Comparison of ENCODE assay signal across 1 cellular context in the genomic region with DNA sequence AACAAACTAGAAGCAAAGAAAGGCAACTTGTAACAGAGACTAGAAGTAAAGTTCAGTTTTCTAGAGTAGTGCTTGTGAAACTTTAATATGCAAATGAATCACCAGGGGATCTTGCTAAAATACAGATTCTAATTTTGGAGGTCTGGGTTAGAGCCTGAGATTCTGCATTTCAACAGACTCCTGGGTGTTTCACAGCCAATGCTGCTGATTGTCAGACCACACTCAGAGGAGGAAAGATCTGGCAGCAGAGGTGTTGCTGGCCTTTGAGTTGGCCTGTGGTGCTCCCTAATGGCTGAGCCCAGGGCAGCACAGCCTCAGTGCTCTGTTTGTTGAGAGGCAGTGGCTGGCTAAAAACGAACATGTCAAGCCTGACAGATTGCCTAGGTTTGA.
TF ChIP-seq lines count a peak whose summit lies in the region.

No MANE protein-coding gene starts in this region.

TF ChIP-seq in liver, 16 proteins besides CTCF, POLR2A, EP300 and RAD21 (continued from another document):
- TF ChIP-seq, protein P1, sequence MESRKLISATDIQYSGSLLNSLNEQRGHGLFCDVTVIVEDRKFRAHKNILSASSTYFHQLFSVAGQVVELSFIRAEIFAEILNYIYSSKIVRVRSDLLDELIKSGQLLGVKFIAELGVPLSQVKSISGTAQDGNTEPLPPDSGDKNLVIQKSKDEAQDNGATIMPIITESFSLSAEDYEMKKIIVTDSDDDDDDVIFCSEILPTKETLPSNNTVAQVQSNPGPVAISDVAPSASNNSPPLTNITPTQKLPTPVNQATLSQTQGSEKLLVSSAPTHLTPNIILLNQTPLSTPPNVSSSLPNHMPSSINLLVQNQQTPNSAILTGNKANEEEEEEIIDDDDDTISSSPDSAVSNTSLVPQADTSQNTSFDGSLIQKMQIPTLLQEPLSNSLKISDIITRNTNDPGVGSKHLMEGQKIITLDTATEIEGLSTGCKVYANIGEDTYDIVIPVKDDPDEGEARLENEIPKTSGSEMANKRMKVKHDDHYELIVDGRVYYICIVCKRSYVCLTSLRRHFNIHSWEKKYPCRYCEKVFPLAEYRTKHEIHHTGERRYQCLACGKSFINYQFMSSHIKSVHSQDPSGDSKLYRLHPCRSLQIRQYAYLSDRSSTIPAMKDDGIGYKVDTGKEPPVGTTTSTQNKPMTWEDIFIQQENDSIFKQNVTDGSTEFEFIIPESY (IDR thresholded peaks at IDR 0.05), result no peak
- TF ChIP-seq NR2F2 (IDR thresholded peaks at IDR 0.05) (no peak), JUND (IDR thresholded peaks at IDR 0.05) (no peak), HNF4A (conservative IDR thresholded peaks at IDR 0.05) (no peak), RXRA (IDR thresholded peaks at IDR 0.05) (no peak)
- TF ChIP-seq, protein P2, sequence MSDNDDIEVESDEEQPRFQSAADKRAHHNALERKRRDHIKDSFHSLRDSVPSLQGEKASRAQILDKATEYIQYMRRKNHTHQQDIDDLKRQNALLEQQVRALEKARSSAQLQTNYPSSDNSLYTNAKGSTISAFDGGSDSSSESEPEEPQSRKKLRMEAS (IDR thresholded peaks at IDR 0.05), result no peak
